Comparison of ENCODE assay signal across 19 cellular contexts in the genomic region with DNA sequence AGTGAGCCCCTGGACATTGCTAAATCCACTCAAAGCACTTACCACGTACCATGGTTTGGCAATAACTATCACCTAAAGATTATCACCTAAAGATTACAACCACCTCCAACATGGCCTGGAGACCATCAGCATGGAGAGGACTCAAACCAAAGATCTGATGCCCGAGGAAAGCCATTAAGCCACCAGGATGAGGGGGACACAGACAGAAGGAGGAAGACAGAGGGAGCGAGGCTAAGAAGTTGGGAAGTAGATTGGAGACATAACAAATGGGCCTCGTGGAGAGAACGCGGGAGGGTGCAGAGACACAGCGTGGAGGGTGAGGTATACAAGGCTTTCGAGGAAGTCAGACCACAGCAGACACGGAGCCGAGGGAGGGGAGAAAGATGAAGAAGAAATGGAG.
DNase-seq lines count a peak whose midpoint lies in the region; ATAC-seq and TF ChIP-seq lines count a peak whose summit lies in the region.
"Had no signal": no experiment of that assay in that cellular context is flagged by ENCODE, and none has a peak within 500 bp of the region (broad histone marks: within the 10 kb centered on the region; RNA-seq: fewer than 3 reads in every experiment).

No MANE protein-coding gene starts in this region.

- H3K36me3 Mint-ChIP-seq in neural crest cell (ENCODE audit: low read depth): peaks cover 16% of the 10 kb centered on the region
- H3K36me3 Mint-ChIP-seq in stimulated activated naive B cell treated with anti-CD40 and anti-IgM and Interleukin-4, amounts not matched to agents 10 μg/mL and 1 μg/mL and 100 μg/mL, for 72 hours: no peaks in the 10 kb centered on the region
- H3K36me3 Mint-ChIP-seq: CD4-positive, CD25-positive, alpha-beta regulatory T cell; CD8-positive, alpha-beta memory T cell had no signal

- intact Hi-C loops in Right ventricle myocardium inferior (cut with DNase I): loop anchor here (5.0 kb wide), 1 partner anchor 783 kb away; the partner anchor contains the start of gene NRP1

- no peaks in the 10 kb centered on the region for H3K27me3 Mint-ChIP-seq in neural crest cell (ENCODE audit: low read depth)
- no peaks in the 10 kb centered on the region for H3K27me3 Mint-ChIP-seq in stimulated activated naive B cell treated with anti-CD40 and anti-IgM and Interleukin-4, amounts not matched to agents 10 μg/mL and 1 μg/mL and 100 μg/mL, for 72 hours
- H3K27me3 Mint-ChIP-seq: B cell had no signal

- DNase-seq in right atrium auricular region (ENCODE audit: low spot score): peak; percentile 11
- no peak for DNase-seq in Right ventricle myocardium inferior (ENCODE audit: missing footprints)
- DNase-seq in neural crest cell (ENCODE audit: low read depth, low spot score): no peak
- DNase-seq in stimulated activated naive B cell treated with anti-CD40 and anti-IgM and Interleukin-4, amounts not matched to agents 10 μg/mL and 1 μg/mL and 100 μg/mL, for 72 hours: no peak
- DNase-seq in Kasumi-1 (lab: John Stamatoyannopoulos, UW): no peak
- no peak for DNase-seq in T-helper 1 cell
- DNase-seq: Calu3; CD4-positive, CD25-positive, alpha-beta regulatory T cell; CD8-positive, alpha-beta memory T cell; COR-L47; DMS53; DMS79 treated with DMSO at 0.1 percent for 48 hours; GM23248; H7; HCEC 1CT had no signal

- no peak for ATAC-seq in Right ventricle myocardium inferior
- no peak for ATAC-seq in stimulated activated naive B cell treated with anti-CD40 and anti-IgM and Interleukin-4, amounts not matched to agents 10 μg/mL and 1 μg/mL and 100 μg/mL, for 72 hours (replicated peaks)

- peaks cover 9% of the 10 kb centered on the region for H3K36me3 ChIP-seq in right atrium auricular region

- no peak for TF ChIP-seq CTCF in right atrium auricular region (IDR thresholded peaks at IDR 0.05)
- no peak for TF ChIP-seq CTCF in neural crest cell (conservative IDR thresholded peaks at IDR 0.05)

- no peaks in the 10 kb centered on the region for H3K9me3 ChIP-seq in right atrium auricular region

- H3K27ac ChIP-seq in right atrium auricular region: no peak overlapping the region
- H3K27ac ChIP-seq: 22Rv1, BLaER1, C4-2B, GM23248 had no signal

- no peak overlapping the region for H3K4me3 ChIP-seq in right atrium auricular region
- H3K4me3 ChIP-seq: BLaER1, GM23248 had no signal

- peaks cover 0 to 13% of the 10 kb centered on the region in 2 donors for H3K4me1 ChIP-seq in right atrium auricular region
- H3K4me1 ChIP-seq: BLaER1 had no signal

- H3K4me3 Mint-ChIP-seq in neural crest cell: no peak overlapping the region
- no peak overlapping the region for H3K4me3 Mint-ChIP-seq in stimulated activated naive B cell treated with anti-CD40 and anti-IgM and Interleukin-4, amounts not matched to agents 10 μg/mL and 1 μg/mL and 100 μg/mL, for 72 hours
- H3K4me3 Mint-ChIP-seq: B cell; CD4-positive, CD25-positive, alpha-beta regulatory T cell; CD8-positive, alpha-beta memory T cell had no signal

- peak overlapping the region; percentile 39 for H3K27ac Mint-ChIP-seq in neural crest cell (ENCODE audit: unreplicated experiment)
- H3K27ac Mint-ChIP-seq in stimulated activated naive B cell treated with anti-CD40 and anti-IgM and Interleukin-4, amounts not matched to agents 10 μg/mL and 1 μg/mL and 100 μg/mL, for 72 hours: peak overlapping the region; percentile 33
- H3K27ac Mint-ChIP-seq: B cell; CD8-positive, alpha-beta memory T cell had no signal

- peaks cover 17% of the 10 kb centered on the region for H3K4me1 Mint-ChIP-seq in neural crest cell
- no peaks in the 10 kb centered on the region for H3K4me1 Mint-ChIP-seq in stimulated activated naive B cell treated with anti-CD40 and anti-IgM and Interleukin-4, amounts not matched to agents 10 μg/mL and 1 μg/mL and 100 μg/mL, for 72 hours
- H3K4me1 Mint-ChIP-seq: B cell; CD4-positive, CD25-positive, alpha-beta regulatory T cell; CD8-positive, alpha-beta memory T cell had no signal

- H3K9me3 Mint-ChIP-seq in neural crest cell: no peaks in the 10 kb centered on the region
- no peaks in the 10 kb centered on the region for H3K9me3 Mint-ChIP-seq in stimulated activated naive B cell treated with anti-CD40 and anti-IgM and Interleukin-4, amounts not matched to agents 10 μg/mL and 1 μg/mL and 100 μg/mL, for 72 hours

- no peaks in the 10 kb centered on the region for H3K27me3 ChIP-seq in right atrium auricular region
- H3K27me3 ChIP-seq: BLaER1 had no signal
